Comparison of ENCODE assay signal across 6 cellular contexts in the genomic region with DNA sequence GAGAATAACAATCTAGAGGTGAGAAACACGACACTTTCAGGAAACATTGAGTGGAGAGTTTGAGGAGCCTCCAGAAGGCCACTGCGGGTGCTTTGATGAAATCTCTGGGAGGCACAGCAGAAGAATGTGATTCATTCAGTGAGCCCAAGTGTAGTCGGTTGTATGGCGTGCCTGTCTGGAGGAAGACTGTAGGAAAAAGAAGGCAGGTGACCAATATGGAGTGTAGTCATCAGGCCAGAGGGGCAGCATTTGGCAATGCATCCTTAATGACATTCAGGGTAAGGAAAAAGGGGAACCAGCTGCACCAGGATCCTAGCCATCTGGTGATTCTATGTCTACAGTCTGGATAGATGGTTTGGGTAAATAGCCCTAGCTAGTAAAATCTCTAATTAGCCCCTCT. TPM values are rescaled to one million over a fixed set of nuclear protein-coding genes. Genes with fewer than 3 reads are reported as not detected.
"Had no signal": no experiment of that assay in that cellular context is flagged by ENCODE, and none has a peak within 500 bp of the region (broad histone marks: within the 10 kb centered on the region; RNA-seq: fewer than 3 reads in every experiment).

No MANE protein-coding gene starts in this region.

RNA-seq across cellular contexts. Expression of a gene that starts 12.3 kb away (rescaled TPM):
- total RNA-seq: GM23248, H4, HFFc6 had no signal

RNA-seq across cellular contexts. Expression of a gene that starts 12.9 kb away (rescaled TPM):
- total RNA-seq: H1, H4, H7, H9, HFFc6 had no signal
- polyA plus RNA-seq: H1 had no signal

RNA-seq across cellular contexts. Expression of a gene that starts 16.8 kb away (rescaled TPM):
- total RNA-seq: GM23248, H1, H7, HFFc6 had no signal
- polyA plus RNA-seq: GM23248, H1 had no signal

RNA-seq across cellular contexts. Expression of a gene that starts 56.7 kb away (rescaled TPM):
- total RNA-seq: HFFc6 had no signal

RNA-seq across cellular contexts. Expression of a gene that starts 59.9 kb away (rescaled TPM):
- total RNA-seq: H1, H4, H7, H9, HFFc6 had no signal
